ENCODE assay signal across 1 cellular context in genomic region chr2:227295806-227296205, GRCh38.
A peak's percentile ranks its signal among the peaks of the same experiment; 100 is the strongest.
TF ChIP-seq lines count a peak whose summit lies in the region.

No MANE protein-coding gene starts in this region.

TF ChIP-seq in HepG2, 621 proteins besides CTCF, POLR2A, EP300 and RAD21 (continued from another document):
- TF ChIP-seq ZNF362 (CRISPR knock-in tag; IDR thresholded peaks at IDR 0.05; ENCODE audit: borderline replicate concordance) (no peak), GFI1 (CRISPR knock-in tag; IDR thresholded peaks at IDR 0.05; ENCODE audit: borderline replicate concordance) (peak; percentile 33; the same call in 1 of the 2 replicates), FOXA3 (CRISPR knock-in tag; IDR thresholded peaks at IDR 0.05) (peak; percentile 55), TFDP2 (CRISPR knock-in tag; IDR thresholded peaks at IDR 0.05) (no peak), ZMYM4 (CRISPR knock-in tag; IDR thresholded peaks at IDR 0.05) (peak; percentile 39; the same call in 1 of the 2 replicates), ZNF292 (CRISPR knock-in tag; IDR thresholded peaks at IDR 0.05; ENCODE audit: borderline replicate concordance, low read depth) (0 out of 2 replicates have a peak, but pooled peaks have one; percentile 15), HHEX (CRISPR knock-in tag; IDR thresholded peaks at IDR 0.05) (peak; percentile 77), HDAC1 (CRISPR knock-in tag; IDR thresholded peaks at IDR 0.05) (peak; percentile 55; the same call in 1 of the 2 replicates), SALL1 (CRISPR knock-in tag; IDR thresholded peaks at IDR 0.05) (peak; percentile 75), SOX5 (CRISPR knock-in tag; IDR thresholded peaks at IDR 0.05; ENCODE audit: borderline replicate concordance) (peak; percentile 50; the same call in 1 of the 2 replicates), GPBP1L1 (CRISPR knock-in tag; IDR thresholded peaks at IDR 0.05) (no peak), TCF7 (IDR thresholded peaks at IDR 0.05; ENCODE audit: low read depth) (peak; percentile 35; the same call in 1 of the 2 replicates), POLR2AphosphoS5 (IDR thresholded peaks at IDR 0.05; ENCODE audit: low read depth, low read length) (no peak), SAP130 (CRISPR knock-in tag; IDR thresholded peaks at IDR 0.05; ENCODE audit: low read depth) (peak; percentile 27; the same call in 1 of the 2 replicates), REST (IDR thresholded peaks at IDR 0.05; ENCODE audit: borderline replicate concordance in 1 of 2, low read depth in 1 of 2, low read length in 2 of 2) (0 out of 4 replicates have a peak, but pooled peaks of 1 of the 2 experiments have one; percentile 25), NR2F2 (IDR thresholded peaks at IDR 0.05; ENCODE audit: borderline replicate concordance, low read depth) (peak; percentile 30; the same call in 1 of the 2 replicates), ZNF224 (CRISPR knock-in tag; IDR thresholded peaks at IDR 0.05) (no peak), ATF4 (CRISPR knock-in tag; IDR thresholded peaks at IDR 0.05) (no peak), CREB1 (IDR thresholded peaks at IDR 0.05) (no peak), CREB1 (CRISPR knock-in tag; IDR thresholded peaks at IDR 0.05) (peak; percentile 47; the same call in 1 of the 2 replicates), GATAD2A (CRISPR knock-in tag; IDR thresholded peaks at IDR 0.05) (peak; percentile 63), ADNP (CRISPR knock-in tag; IDR thresholded peaks at IDR 0.05) (no peak), ZNF784 (CRISPR knock-in tag; IDR thresholded peaks at IDR 0.05; ENCODE audit: borderline replicate concordance) (0 out of 2 replicates have a peak, but pooled peaks have one; percentile 53), MLX (CRISPR knock-in tag; IDR thresholded peaks at IDR 0.05) (peak; percentile 77; the same call in 1 of the 2 replicates), EED (CRISPR knock-in tag; IDR thresholded peaks at IDR 0.05) (no peak), TEAD3 (CRISPR knock-in tag; optimal IDR thresholded peaks at IDR 0.05; ENCODE audit: borderline replicate concordance) (peak; percentile 35), ZNF263 (CRISPR knock-in tag; IDR thresholded peaks at IDR 0.05) (no peak)
TF ChIP-seq in HepG2: peak in this region for 40.
